ENCODE assay signal across 1 cellular context in genomic region chr19:10553087-10553667, GRCh38.
TF ChIP-seq lines count a peak whose summit lies in the region.

No MANE protein-coding gene starts in this region.

TF ChIP-seq in HepG2, 621 proteins besides CTCF, POLR2A, EP300 and RAD21:
- TF ChIP-seq ZNF18 (CRISPR knock-in tag; IDR thresholded peaks at IDR 0.05; ENCODE audit: insufficient replicate concordance) (no peak), ZNF17 (CRISPR knock-in tag; IDR thresholded peaks at IDR 0.05) (no peak), ZNF232 (CRISPR knock-in tag; IDR thresholded peaks at IDR 0.05; ENCODE audit: borderline replicate concordance) (no peak), ZNF468 (CRISPR knock-in tag; IDR thresholded peaks at IDR 0.05) (no peak), ZNF839 (CRISPR knock-in tag; IDR thresholded peaks at IDR 0.05; ENCODE audit: borderline replicate concordance) (no peak), AGO2 (optimal IDR thresholded peaks at IDR 0.05; ENCODE audit: low read depth, low read length) (peak; percentile 52), ZNF615 (CRISPR knock-in tag; IDR thresholded peaks at IDR 0.05; ENCODE audit: borderline replicate concordance) (no peak), ZMYM3 (CRISPR knock-in tag; IDR thresholded peaks at IDR 0.05) (0 out of 2 replicates have a peak, but pooled peaks have one; percentile 11), JARID2 (CRISPR knock-in tag; IDR thresholded peaks at IDR 0.05; ENCODE audit: insufficient replicate concordance) (no peak), ZC3H13 (CRISPR knock-in tag; IDR thresholded peaks at IDR 0.05) (0 out of 2 replicates have a peak, but pooled peaks have one; percentile 48), ZNF629 (CRISPR knock-in tag; conservative IDR thresholded peaks at IDR 0.05) (peak; percentile 83)
